In the genomic region with DNA sequence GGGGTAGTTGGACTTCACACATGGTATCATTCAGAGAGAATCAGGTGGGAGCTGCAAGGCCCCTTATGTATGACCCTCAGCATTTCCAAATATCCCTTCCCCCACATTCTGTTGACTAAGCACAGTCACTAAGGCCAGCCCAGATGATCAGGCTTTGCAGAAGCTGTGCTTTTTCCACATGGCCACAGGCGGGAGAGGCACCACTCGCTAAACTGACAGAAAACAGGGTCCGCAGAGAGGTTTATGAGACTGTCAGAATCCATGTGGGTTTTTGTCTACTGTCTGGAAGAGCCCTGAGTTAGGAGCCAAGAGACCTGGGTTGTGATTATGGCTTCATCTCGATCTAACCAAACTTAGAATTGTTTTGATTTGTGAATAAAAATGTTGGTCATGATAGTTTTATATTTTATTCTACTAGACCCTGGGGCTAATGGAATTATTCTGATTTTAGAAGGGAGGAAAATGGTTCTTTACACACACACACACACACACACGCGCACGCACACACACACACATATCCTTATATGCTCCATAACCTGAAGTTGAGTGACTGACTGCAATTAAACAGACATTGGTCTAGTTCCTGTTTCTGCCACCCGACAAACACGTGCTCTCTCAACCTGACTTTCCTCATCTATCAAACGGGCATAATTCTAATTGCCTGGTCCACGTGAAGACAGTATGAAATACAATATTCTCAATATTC, we compare ENCODE assay signal across 13 cellular contexts. TPM values are rescaled to one million over a fixed set of nuclear protein-coding genes. Genes with fewer than 3 reads are reported as not detected.
DNase-seq lines count a peak whose midpoint lies in the region; ATAC-seq and TF ChIP-seq lines count a peak whose summit lies in the region.
"Had no signal": no experiment of that assay in that cellular context is flagged by ENCODE, and none has a peak within 500 bp of the region (broad histone marks: within the 10 kb centered on the region; RNA-seq: fewer than 3 reads in every experiment).

No MANE protein-coding gene starts in this region.

- H3K56ac ChIP-seq in H9 (ENCODE audit: insufficient read length, low read depth, low read length): no peak overlapping the region

- H2BK15ac ChIP-seq in H9 (ENCODE audit: low read depth, low read length): no peak overlapping the region

- H4K20me1 ChIP-seq in H9 (ENCODE audit: control insufficient read depth, insufficient read depth, insufficient read length): no peaks in the 10 kb centered on the region

- no peak overlapping the region for H3K18ac ChIP-seq in H9 (ENCODE audit: insufficient read length, low read depth, low read length)

- H3K4ac ChIP-seq in H9 (ENCODE audit: low read depth, low read length): no peak overlapping the region

- no peaks in the 10 kb centered on the region for H3K27me3 Mint-ChIP-seq in natural killer cell treated with Interleukin-12 subunit alpha and Interleukin-12 subunit beta and Interleukin-15 and Interleukin-18, amount 100 ng/mL, for 72 hours
- no peaks in the 10 kb centered on the region for H3K27me3 Mint-ChIP-seq in H9 (ENCODE audit: low read depth)
- H3K27me3 Mint-ChIP-seq: CD4-positive, alpha-beta T cell had no signal

- H3K4me2 ChIP-seq in H9 (ENCODE audit: insufficient read depth, insufficient read length, low read length): no peak overlapping the region

- H3K9me3 ChIP-seq in H9 (ENCODE audit: control insufficient read depth, low read depth, low read length): no peaks in the 10 kb centered on the region

- peaks cover 85 to 88% of the 10 kb centered on the region in 2 donors for H3K4me1 Mint-ChIP-seq in natural killer cell treated with Interleukin-12 subunit alpha and Interleukin-12 subunit beta and Interleukin-15 and Interleukin-18, amount 100 ng/mL, for 72 hours (ENCODE audit: low read depth in 2 of 2)
- H3K4me1 Mint-ChIP-seq in H9: peaks cover 17 to 33% of the 10 kb centered on the region in 2 experiments

- H3K4me1 ChIP-seq in H9 (ENCODE audit: insufficient read depth, low read length): peaks cover 7% of the 10 kb centered on the region; the same call in 1 of the 2 replicates

- no peak overlapping the region for H4K5ac ChIP-seq in H9 (ENCODE audit: insufficient read length, low read depth, low read length)

- no peak overlapping the region for H3K23ac ChIP-seq in H9 (ENCODE audit: insufficient read length, low read depth, low read length)

- no peak overlapping the region for H2BK5ac ChIP-seq in H9 (ENCODE audit: insufficient read length, low read length)

- H3K79me1 ChIP-seq in H9 (ENCODE audit: insufficient read depth, low read depth, low read length, poor library complexity, severe bottlenecking): no peaks in the 10 kb centered on the region

- H3K4me3 ChIP-seq in GM12865 (ENCODE audit: low read depth, low read length) (no peak overlapping the region), HL-60 (replicated peaks; ENCODE audit: insufficient read depth, low read length) (no peak overlapping the region)

- peak overlapping the region; percentile 75 for H3K4me3 Mint-ChIP-seq in natural killer cell treated with Interleukin-12 subunit alpha and Interleukin-12 subunit beta and Interleukin-15 and Interleukin-18, amount 100 ng/mL, for 72 hours
- no peak overlapping the region for H3K4me3 Mint-ChIP-seq in H9
- H3K4me3 Mint-ChIP-seq: CD4-positive, alpha-beta T cell had no signal

- no peak overlapping the region for H3K14ac ChIP-seq in H9 (ENCODE audit: insufficient read depth, low read length)

- no peak overlapping the region for H2BK12ac ChIP-seq in H9 (ENCODE audit: insufficient read length, low read depth, low read length)

- DNase-seq in GM12865 (ENCODE audit: low read depth) (peak; percentile 47), HL-60 (ENCODE audit: low read depth in 1 of 2, low spot score in 1 of 2) (peak; percentile 10 to 35), GF-D8 (lab: John Stamatoyannopoulos, UW) (no peak), KG1 (lab: John Stamatoyannopoulos, UW) (no peak), AG08395 (ENCODE audit: low spot score) (no peak), H9 (no peak)
- DNase-seq in natural killer cell treated with Interleukin-12 subunit alpha and Interleukin-12 subunit beta and Interleukin-15 and Interleukin-18, amount 100 ng/mL, for 72 hours (ENCODE audit: low spot score): no peak
- DNase-seq: activated effector memory CD4-positive, alpha-beta T cell treated with Interleukin-2 at 50 U/mL for 16 hours; CD4-positive, alpha-beta T cell; NCI-H1105; NK-92 treated with Interleukin-12 subunit alpha and Interleukin-12 subunit beta, amount 100 ng/mL, for 24 hours had no signal

- H3K9ac ChIP-seq in H9 (ENCODE audit: extremely low read depth, insufficient read length, low read length): no peak overlapping the region

- H3K9me3 Mint-ChIP-seq in natural killer cell treated with Interleukin-12 subunit alpha and Interleukin-12 subunit beta and Interleukin-15 and Interleukin-18, amount 100 ng/mL, for 72 hours: no peaks in the 10 kb centered on the region
- H3K9me3 Mint-ChIP-seq in H9: no peaks in the 10 kb centered on the region
- H3K9me3 Mint-ChIP-seq: CD4-positive, alpha-beta T cell had no signal

- no peak overlapping the region for H3T11ph ChIP-seq in H9 (ENCODE audit: low read length)

- ATAC-seq in natural killer cell treated with Interleukin-12 subunit alpha and Interleukin-12 subunit beta and Interleukin-15 and Interleukin-18, amount 100 ng/mL, for 72 hours: no peak
- ATAC-seq: left lobe of liver had no signal

- H3K27me3 ChIP-seq in HL-60 (ENCODE audit: insufficient read depth, poor library complexity, severe bottlenecking) (peaks cover 29% of the 10 kb centered on the region), H9 (ENCODE audit: insufficient read depth, low read length) (no peaks in the 10 kb centered on the region)

- no peak overlapping the region for H2BK120ac ChIP-seq in H9 (ENCODE audit: low read depth, low read length, poor library complexity, severe bottlenecking)

- H3K27ac ChIP-seq in HL-60 (replicated peaks): no peak overlapping the region
- peak overlapping the region; percentile 90 for H3K27ac ChIP-seq in VCaP
- no peak overlapping the region for H3K27ac ChIP-seq in H9 (ENCODE audit: insufficient read length, low read depth, low read length)

- no peaks in the 10 kb centered on the region for H3K79me2 ChIP-seq in H9 (ENCODE audit: insufficient read depth, low read length)

- H3K27ac Mint-ChIP-seq in natural killer cell treated with Interleukin-12 subunit alpha and Interleukin-12 subunit beta and Interleukin-15 and Interleukin-18, amount 100 ng/mL, for 72 hours: peak overlapping the region; percentile 89 to 99
- no peak overlapping the region for H3K27ac Mint-ChIP-seq in H9
- H3K27ac Mint-ChIP-seq: CD4-positive, alpha-beta T cell had no signal

- WGBS in H9 (ENCODE audit: extremely low coverage, insufficient read length, low lambda C conversion rate): no CpG with 5 or more reads among the region's 11 CpGs

- H3K36me3 Mint-ChIP-seq in natural killer cell treated with Interleukin-12 subunit alpha and Interleukin-12 subunit beta and Interleukin-15 and Interleukin-18, amount 100 ng/mL, for 72 hours: peaks cover 15% of the 10 kb centered on the region
- no peaks in the 10 kb centered on the region; a peak in 2 of 7 replicates for H3K36me3 Mint-ChIP-seq in H9 (ENCODE audit: insufficient read depth in 1 of 3, low read depth in 3 of 3)

- no peak overlapping the region for H2AK5ac ChIP-seq in H9 (ENCODE audit: insufficient read length, low read length)

- no peak overlapping the region for H4K91ac ChIP-seq in H9 (ENCODE audit: insufficient read length, low read depth, low read length)

- no peak overlapping the region for H4K8ac ChIP-seq in H9 (replicated peaks; ENCODE audit: insufficient read length, low read depth, low read length)

- no peaks in the 10 kb centered on the region for H3K23me2 ChIP-seq in H9 (ENCODE audit: insufficient read length, low read depth, low read length, poor library complexity, severe bottlenecking)

- no peak overlapping the region for H2AFZ ChIP-seq in H9 (ENCODE audit: low read length)

- TF ChIP-seq CTCF in GM12865 (IDR thresholded peaks at IDR 0.05; ENCODE audit: insufficient read depth, low read depth, low read length, missing control alignments): no peak
- TF ChIP-seq CTCF in HL-60 (IDR thresholded peaks at IDR 0.05; ENCODE audit: insufficient read depth, low read length): no peak
- TF ChIP-seq CTCF in VCaP (conservative IDR thresholded peaks at IDR 0.05): no peak
- no peak for TF ChIP-seq CTCF in H9 (conservative IDR thresholded peaks at IDR 0.05)

- no peak overlapping the region for H2BK20ac ChIP-seq in H9 (ENCODE audit: low read depth, low read length, poor library complexity, severe bottlenecking)

RNA-seq across cellular contexts. Expression of gene SETBP1, which starts 50.6 kb away (rescaled TPM):
- 10 to 100 TPM; 77.9 to 79.6 TPM for total RNA-seq in natural killer cell treated with Interleukin-12 subunit alpha and Interleukin-12 subunit beta and Interleukin-15 and Interleukin-18, amount 100 ng/mL, for 72 hours
- 4.6 and 4.8 TPM in 2 replicates for total RNA-seq in H9 (2021)

Comparison
In these comparisons a context has a peak if more than half of its experiments do, and no peak if none do; other contexts are left out.
1. DNase-seq: peak in GM12865 (single experiment) and HL-60 (2 of 2); none in natural killer cell treated with Interleukin-12 subunit alpha and Interleukin-12 subunit beta and Interleukin-15 and Interleukin-18, amount 100 ng/mL, for 72 hours (single experiment), GF-D8 (single experiment), KG1 (single experiment), AG08395 (single experiment) and H9 (single experiment).
2. H3K27ac Mint-ChIP-seq: peak in natural killer cell treated with Interleukin-12 subunit alpha and Interleukin-12 subunit beta and Interleukin-15 and Interleukin-18, amount 100 ng/mL, for 72 hours (2 of 2); none in H9 (0 of 3).
3. RNA of gene SETBP1, which starts 50.6 kb away (total RNA-seq): 77.9 to 79.6 TPM in natural killer cell treated with Interleukin-12 subunit alpha and Interleukin-12 subunit beta and Interleukin-15 and Interleukin-18, amount 100 ng/mL, for 72 hours; 4.6 to 4.8 TPM in H9; every median in the first group is over 10 times any median in the second.